Comparison of ENCODE assay signal across 4 cellular contexts in genomic region chrX:151688695-151689094, GRCh38. TPM values are rescaled to one million over a fixed set of nuclear protein-coding genes. Genes with fewer than 3 reads are reported as not detected.
"Had no signal": no experiment of that assay in that cellular context is flagged by ENCODE, and none has a peak within 500 bp of the region (broad histone marks: within the 10 kb centered on the region; RNA-seq: fewer than 3 reads in every experiment).

No MANE protein-coding gene starts in this region.

- DNase-seq: GDM1, GF-D8 had no signal

- ATAC-seq: GM12878 had no signal

- H3K4me3 ChIP-seq: GM12878 had no signal

RNA-seq across cellular contexts. Expression of gene PRRG3, which starts 6.6 kb away (rescaled TPM):
- total RNA-seq: G401, GM12878 had no signal

RNA-seq across cellular contexts. Expression of gene FATE1, which starts 27.1 kb away (rescaled TPM):
- total RNA-seq: G401, GM12878 had no signal

RNA-seq across cellular contexts. Expression of gene CNGA2, which starts 45.9 kb away (rescaled TPM):
- total RNA-seq: G401, GM12878 had no signal
